ENCODE assay signal across 9 cellular contexts in genomic region chr6:54267798-54268197, GRCh38. TPM values are rescaled to one million over a fixed set of nuclear protein-coding genes. Genes with fewer than 3 reads are reported as not detected.
DNase-seq lines count a peak whose midpoint lies in the region; ATAC-seq and TF ChIP-seq lines count a peak whose summit lies in the region.
"Had no signal": no experiment of that assay in that cellular context is flagged by ENCODE, and none has a peak within 500 bp of the region (broad histone marks: within the 10 kb centered on the region; RNA-seq: fewer than 3 reads in every experiment).

No MANE protein-coding gene starts in this region.

- no peaks in the 10 kb centered on the region for H3K36me3 Mint-ChIP-seq in glutamatergic neuron (ENCODE audit: unreplicated experiment)
- no peaks in the 10 kb centered on the region for H3K36me3 Mint-ChIP-seq in stimulated activated effector memory CD8-positive, alpha-beta T cell treated with anti-CD3 and anti-CD28 coated beads, Interleukin-12 subunit alpha, Interleukin-12 subunit beta, amount 100 ng/mL, for 72 hours
- H3K36me3 Mint-ChIP-seq in activated naive CD4-positive, alpha-beta T cell treated with anti-CD3 and anti-CD28 coated beads, Interleukin-2, amount 50 U/mL, for 72 hours = no peaks in the 10 kb centered on the region

- DNase-seq in DMS53 (lab: John Stamatoyannopoulos, UW) (peak; percentile 82), Peyer's patch (peak in 1 of 3 donors; percentile 52), glutamatergic neuron (peak; percentile 13), NCI-H1092 treated with DMSO at 0.1 percent for 48 hours (lab: John Stamatoyannopoulos, UW) (no peak)
- no peak for DNase-seq in effector memory CD4-positive, alpha-beta T cell
- DNase-seq in stimulated activated effector memory CD8-positive, alpha-beta T cell treated with anti-CD3 and anti-CD28 coated beads, Interleukin-12 subunit alpha, Interleukin-12 subunit beta, amount 100 ng/mL, for 72 hours (ENCODE audit: low spot score in 2 of 2) = no peak
- DNase-seq in activated naive CD4-positive, alpha-beta T cell treated with anti-CD3 and anti-CD28 coated beads, Interleukin-2, amount 50 U/mL, for 72 hours (ENCODE audit: low spot score in 2 of 2) = no peak

- no peaks in the 10 kb centered on the region for H3K9me3 Mint-ChIP-seq in glutamatergic neuron (ENCODE audit: unreplicated experiment)
- H3K9me3 Mint-ChIP-seq in stimulated activated effector memory CD8-positive, alpha-beta T cell treated with anti-CD3 and anti-CD28 coated beads, Interleukin-12 subunit alpha, Interleukin-12 subunit beta, amount 100 ng/mL, for 72 hours = peaks cover 7% of the 10 kb centered on the region
- H3K9me3 Mint-ChIP-seq in activated naive CD4-positive, alpha-beta T cell treated with anti-CD3 and anti-CD28 coated beads, Interleukin-2, amount 50 U/mL, for 72 hours = peaks cover 0 to 3% of the 10 kb centered on the region in 2 donors

- TF ChIP-seq POLR2A in Peyer's patch (IDR thresholded peaks at IDR 0.05) = no peak

- H3K4me3 Mint-ChIP-seq in glutamatergic neuron (ENCODE audit: unreplicated experiment) = no peak overlapping the region
- no peak overlapping the region for H3K4me3 Mint-ChIP-seq in stimulated activated effector memory CD8-positive, alpha-beta T cell treated with anti-CD3 and anti-CD28 coated beads, Interleukin-12 subunit alpha, Interleukin-12 subunit beta, amount 100 ng/mL, for 72 hours

- no peaks in the 10 kb centered on the region for H3K27me3 ChIP-seq in Peyer's patch
- H3K27me3 ChIP-seq in effector memory CD4-positive, alpha-beta T cell (replicated peaks; ENCODE audit: control insufficient read depth, insufficient read depth, low read length, poor library complexity, severe bottlenecking) = no peaks in the 10 kb centered on the region

- no peaks in the 10 kb centered on the region for H3K27me3 Mint-ChIP-seq in glutamatergic neuron (ENCODE audit: unreplicated experiment)

- H3K4me1 ChIP-seq in Peyer's patch = no peaks in the 10 kb centered on the region
- no peaks in the 10 kb centered on the region for H3K4me1 ChIP-seq in effector memory CD4-positive, alpha-beta T cell (ENCODE audit: control insufficient read depth, insufficient read depth, low read length, poor library complexity, severe bottlenecking)

- no peaks in the 10 kb centered on the region for H3K9me3 ChIP-seq in Peyer's patch
- no peaks in the 10 kb centered on the region for H3K9me3 ChIP-seq in effector memory CD4-positive, alpha-beta T cell (ENCODE audit: control insufficient read depth, low read length)

- no peaks in the 10 kb centered on the region for H3K36me3 ChIP-seq in Peyer's patch
- H3K36me3 ChIP-seq in effector memory CD4-positive, alpha-beta T cell (ENCODE audit: control insufficient read depth, insufficient read depth, low read length) = no peaks in the 10 kb centered on the region

- TF ChIP-seq CTCF in Peyer's patch (IDR thresholded peaks at IDR 0.05) = peak in 4 of 6 experiments; percentile 14 to 59 (median 56)
- TF ChIP-seq CTCF in glutamatergic neuron (IDR thresholded peaks at IDR 0.05; ENCODE audit: partially characterized antibody, unreplicated experiment) = peak; percentile 69

- peak; percentile 57 for ATAC-seq in HG02798 (IDR thresholded peaks at IDR 0.05; ENCODE audit: poor library complexity, unreplicated experiment)
- no peak for ATAC-seq in stimulated activated effector memory CD8-positive, alpha-beta T cell treated with anti-CD3 and anti-CD28 coated beads, Interleukin-12 subunit alpha, Interleukin-12 subunit beta, amount 100 ng/mL, for 72 hours
- ATAC-seq in activated naive CD4-positive, alpha-beta T cell treated with anti-CD3 and anti-CD28 coated beads, Interleukin-2, amount 50 U/mL, for 72 hours = no peak

- no peak overlapping the region for H3K27ac Mint-ChIP-seq in glutamatergic neuron (ENCODE audit: unreplicated experiment)
- no peak overlapping the region for H3K27ac Mint-ChIP-seq in stimulated activated effector memory CD8-positive, alpha-beta T cell treated with anti-CD3 and anti-CD28 coated beads, Interleukin-12 subunit alpha, Interleukin-12 subunit beta, amount 100 ng/mL, for 72 hours
- no peak overlapping the region for H3K27ac Mint-ChIP-seq in activated naive CD4-positive, alpha-beta T cell treated with anti-CD3 and anti-CD28 coated beads, Interleukin-2, amount 50 U/mL, for 72 hours

- no peak overlapping the region for H3K4me3 ChIP-seq in Peyer's patch
- no peak overlapping the region for H3K4me3 ChIP-seq in effector memory CD4-positive, alpha-beta T cell (ENCODE audit: insufficient read depth, low read depth, low read length, poor library complexity, severe bottlenecking)

- H3K27ac ChIP-seq in Peyer's patch = no peak overlapping the region
- no peak overlapping the region for H3K27ac ChIP-seq in effector memory CD4-positive, alpha-beta T cell (ENCODE audit: insufficient read depth, low read length, poor library complexity, severe bottlenecking)

- no peaks in the 10 kb centered on the region for H3K4me1 Mint-ChIP-seq in glutamatergic neuron (ENCODE audit: low read depth, unreplicated experiment)
- H3K4me1 Mint-ChIP-seq in stimulated activated effector memory CD8-positive, alpha-beta T cell treated with anti-CD3 and anti-CD28 coated beads, Interleukin-12 subunit alpha, Interleukin-12 subunit beta, amount 100 ng/mL, for 72 hours = no peaks in the 10 kb centered on the region

RNA-seq across cellular contexts. Expression of gene TINAG, which starts 40.4 kb away (rescaled TPM):
- total RNA-seq in Peyer's patch = 10 to 100 TPM in 3 of 4 donors, 1 to 10 TPM in 1; 2.5 to 95.8 (median 62.5) TPM
- not detected for total RNA-seq in glutamatergic neuron (ENCODE audit: unreplicated experiment)
- total RNA-seq in activated naive CD4-positive, alpha-beta T cell treated with anti-CD3 and anti-CD28 coated beads, Interleukin-2, amount 50 U/mL, for 72 hours = not detected
- total RNA-seq: mononuclear cell had no signal

Comparison
In these comparisons a context has a peak if more than half of its experiments do, and no peak if none do; other contexts are left out.
1. DNase-seq: peak in DMS53 (single experiment) and glutamatergic neuron (single experiment); none in effector memory CD4-positive, alpha-beta T cell (0 of 3), stimulated activated effector memory CD8-positive, alpha-beta T cell treated with anti-CD3 and anti-CD28 coated beads, Interleukin-12 subunit alpha, Interleukin-12 subunit beta, amount 100 ng/mL, for 72 hours (0 of 2), activated naive CD4-positive, alpha-beta T cell treated with anti-CD3 and anti-CD28 coated beads, Interleukin-2, amount 50 U/mL, for 72 hours (0 of 2) and NCI-H1092 treated with DMSO at 0.1 percent for 48 hours (single experiment).